Comparison of ENCODE assay signal across 18 cellular contexts in the genomic region with DNA sequence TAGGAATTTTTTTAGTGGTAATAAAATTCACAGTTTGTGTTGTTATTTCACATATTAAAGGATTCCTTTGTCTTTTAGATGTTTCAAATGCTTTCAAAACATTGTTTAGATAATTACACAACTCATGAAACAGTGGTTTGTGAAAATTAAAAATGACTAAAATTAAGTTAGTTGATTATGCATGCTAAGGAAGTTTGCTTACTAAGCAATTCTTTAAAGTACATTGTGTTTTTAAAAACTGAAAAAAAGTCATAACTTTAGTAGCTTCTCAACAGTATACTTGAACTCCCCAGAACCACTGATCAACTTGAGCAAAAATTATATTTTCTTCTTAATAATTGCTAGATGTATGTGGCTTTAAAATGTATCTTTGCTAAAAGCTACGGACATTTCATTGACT.
DNase-seq lines count a peak whose midpoint lies in the region; ATAC-seq, FAIRE-seq and TF ChIP-seq lines count a peak whose summit lies in the region.
"Had no signal": no experiment of that assay in that cellular context is flagged by ENCODE, and none has a peak within 500 bp of the region (broad histone marks: within the 10 kb centered on the region; RNA-seq: fewer than 3 reads in every experiment).

No MANE protein-coding gene starts in this region.

- BruUV-seq in IMR-90 (replicated peaks; lab: Mats Ljungman, UMichigan): no TSS peak

- H3K4me1 ChIP-seq in IMR-90 (ENCODE audit: control insufficient read depth, insufficient read depth, low read length) (no peaks in the 10 kb centered on the region), spleen (no peaks in the 10 kb centered on the region)
- H3K4me1 ChIP-seq: BE2C; BLaER1 treated with 17β-estradiol and CSF1 and Interleukin-3, amounts not matched to agents 10 nM and 100 nM had no signal

- H2BK120ac ChIP-seq in IMR-90 (ENCODE audit: low read depth, low read length): no peak overlapping the region

- no peak for TF ChIP-seq POLR2A in IMR-90 (IDR thresholded peaks at IDR 0.05; ENCODE audit: low read depth, low read length)
- TF ChIP-seq POLR2A in spleen (IDR thresholded peaks at IDR 0.05): no peak

- H3K27me3 ChIP-seq in IMR-90 (ENCODE audit: control insufficient read depth, insufficient read depth, low read length): no peaks in the 10 kb centered on the region
- no peaks in the 10 kb centered on the region for H3K27me3 ChIP-seq in spleen (replicated peaks in 1 of 7)
- H3K27me3 ChIP-seq: BE2C; BLaER1 treated with 17β-estradiol and CSF1 and Interleukin-3, amounts not matched to agents 10 nM and 100 nM had no signal

- H3K9me3 Mint-ChIP-seq in endothelial cell (ENCODE audit: unreplicated experiment): no peaks in the 10 kb centered on the region
- H3K9me3 Mint-ChIP-seq: CD4-positive, alpha-beta T cell; H9 had no signal

- no peaks in the 10 kb centered on the region for H3K27me3 Mint-ChIP-seq in endothelial cell (ENCODE audit: unreplicated experiment)
- H3K27me3 Mint-ChIP-seq: CD4-positive, alpha-beta T cell; CD8-positive, alpha-beta memory T cell had no signal

- DNase-seq in D721Med (ENCODE audit: insufficient read length, low spot score): no peak
- no peak for DNase-seq in IMR-90
- no peak for DNase-seq in endothelial cell (ENCODE audit: low spot score)
- no peak for DNase-seq in stimulated activated CD8-positive, alpha-beta memory T cell treated with anti-CD3 and anti-CD28 coated beads, Interleukin-4, amount 100 ng/mL, for 48 hours
- DNase-seq in HCEC 1CT: no peak
- DNase-seq in spleen: no peak
- DNase-seq: BE2C; CD4-positive, alpha-beta T cell; CD8-positive, alpha-beta memory T cell; DMS79 treated with DMSO at 0.1 percent for 48 hours; GF-D8; H9; HFFc6 had no signal

- no peak overlapping the region for H2BK20ac ChIP-seq in IMR-90 (ENCODE audit: low read depth, low read length)

- H4K8ac ChIP-seq in IMR-90 (ENCODE audit: low read depth in 2 of 2, low read length in 2 of 2): no peak overlapping the region

- no peaks in the 10 kb centered on the region for H3K79me1 ChIP-seq in IMR-90 (ENCODE audit: low read depth in 1 of 2, low read length in 2 of 2)

- no peak overlapping the region for H3K23ac ChIP-seq in IMR-90 (ENCODE audit: low read depth, low read length)

- no peaks in the 10 kb centered on the region for H3K9me1 ChIP-seq in IMR-90 (ENCODE audit: insufficient read depth, low read length)

- intact Hi-C loops in IMR-90 (cut with micrococcal nuclease) (no loop called here), spleen (cut with DNase I; ENCODE audit: low total_unique reads) (no loop called here)

- H2AK5ac ChIP-seq in IMR-90 (ENCODE audit: low read depth, low read length): no peak overlapping the region

- H3K4me2 ChIP-seq in IMR-90 (ENCODE audit: low read depth, low read length): no peak overlapping the region
- H3K4me2 ChIP-seq: BLaER1 treated with 17β-estradiol and CSF1 and Interleukin-3, amounts not matched to agents 10 nM and 100 nM had no signal

- peaks cover 6% of the 10 kb centered on the region for H3K4me1 Mint-ChIP-seq in endothelial cell (ENCODE audit: unreplicated experiment)
- H3K4me1 Mint-ChIP-seq: CD14-positive monocyte; CD8-positive, alpha-beta memory T cell had no signal

- no peak overlapping the region for H3K56ac ChIP-seq in IMR-90 (ENCODE audit: extremely low read depth, insufficient read depth, low read length)

- H3K36me3 Mint-ChIP-seq in endothelial cell (ENCODE audit: low read depth, unreplicated experiment): no peaks in the 10 kb centered on the region
- H3K36me3 Mint-ChIP-seq: CD14-positive monocyte; CD8-positive, alpha-beta memory T cell had no signal

- H2BK15ac ChIP-seq in IMR-90 (ENCODE audit: low read depth, low read length): no peak overlapping the region

- H3K14ac ChIP-seq in IMR-90 (replicated peaks; ENCODE audit: low read depth, low read length): no peak overlapping the region

- no peak overlapping the region for H2AK9ac ChIP-seq in IMR-90 (replicated peaks; ENCODE audit: low read depth, low read length, poor library complexity)

- in situ Hi-C loops in IMR-90 (cut with MboI; ENCODE audit: low sequenced_read_pairs): no loop called here

- H4K5ac ChIP-seq in IMR-90 (ENCODE audit: low read depth, low read length): no peak overlapping the region

- WGBS in IMR-90 (ENCODE audit: extremely low coverage in 2 of 2, insufficient read length in 1 of 2), 2 experiments: no CpG with 5 or more reads among the region's 1 CpG
- WGBS in spleen, 5 donors: 75 to 100% (median 93%) methylated on average over 1 of the region's 1 CpG

- no peaks in the 10 kb centered on the region for H3K9me3 ChIP-seq in IMR-90 (ENCODE audit: control insufficient read depth, insufficient read depth, low read length)
- no peaks in the 10 kb centered on the region for H3K9me3 ChIP-seq in spleen
- H3K9me3 ChIP-seq: BE2C; BLaER1 treated with 17β-estradiol and CSF1 and Interleukin-3, amounts not matched to agents 10 nM and 100 nM had no signal

- no peak overlapping the region for H3K9ac ChIP-seq in IMR-90 (ENCODE audit: low read depth, low read length)
- H3K9ac ChIP-seq: BLaER1 treated with 17β-estradiol and CSF1 and Interleukin-3, amounts not matched to agents 10 nM and 100 nM had no signal

- no peak for TF ChIP-seq RAD21 in IMR-90 (IDR thresholded peaks at IDR 0.05; ENCODE audit: low read length)

- H3K27ac Mint-ChIP-seq in endothelial cell (ENCODE audit: unreplicated experiment): peak overlapping the region; percentile 82
- H3K27ac Mint-ChIP-seq: CD14-positive monocyte; CD4-positive, alpha-beta T cell; CD8-positive, alpha-beta memory T cell; HFFc6 had no signal

- no peak for ATAC-seq in IMR-90 (ENCODE audit: low read depth)

- H3K4me3 Mint-ChIP-seq in endothelial cell (ENCODE audit: unreplicated experiment): no peak overlapping the region
- H3K4me3 Mint-ChIP-seq: CD14-positive monocyte; CD4-positive, alpha-beta T cell; CD8-positive, alpha-beta memory T cell; H9; HFFc6 had no signal

- POLR2A ChIA-PET in IMR-90 (lab: Charles Lee; ENCODE audit: unreplicated experiment): no interaction called here

- H3K36me3 ChIP-seq in IMR-90 (ENCODE audit: control insufficient read depth, insufficient read depth, low read length) (no peaks in the 10 kb centered on the region), spleen (no peaks in the 10 kb centered on the region)
- H3K36me3 ChIP-seq: BE2C; BLaER1 treated with 17β-estradiol and CSF1 and Interleukin-3, amounts not matched to agents 10 nM and 100 nM had no signal

- H3K27ac ChIP-seq in IMR-90 (ENCODE audit: insufficient read depth, low read length) (no peak overlapping the region), spleen (no peak overlapping the region)
- H3K27ac ChIP-seq: BLaER1 treated with 17β-estradiol and CSF1 and Interleukin-3, amounts not matched to agents 10 nM and 100 nM had no signal

- no peaks in the 10 kb centered on the region for H4K20me1 ChIP-seq in IMR-90 (ENCODE audit: insufficient read depth, low read length)
- H4K20me1 ChIP-seq: BLaER1 treated with 17β-estradiol and CSF1 and Interleukin-3, amounts not matched to agents 10 nM and 100 nM had no signal

- no peak overlapping the region for H2AFZ ChIP-seq in IMR-90 (replicated peaks; ENCODE audit: low read length, poor library complexity)

- H2BK5ac ChIP-seq in IMR-90 (ENCODE audit: low read depth, low read length, poor library complexity, severe bottlenecking): no peak overlapping the region

- peak; percentile 99 for FAIRE-seq in D721Med (lab: Jason Lieb, UNC)
- FAIRE-seq in colon (lab: Jason Lieb, UNC): peak; percentile 31
- FAIRE-seq: GM12891, GM18507 had no signal

- TF ChIP-seq CTCF in D721Med (IDR thresholded peaks at IDR 0.05; ENCODE audit: insufficient read depth, missing control alignments): no peak
- TF ChIP-seq CTCF in IMR-90 (conservative IDR thresholded peaks at IDR 0.05; ENCODE audit: low read depth, low read length): no peak
- no peak for TF ChIP-seq CTCF in endothelial cell (IDR thresholded peaks at IDR 0.05; ENCODE audit: unreplicated experiment)
- no peak for TF ChIP-seq CTCF in spleen (IDR thresholded peaks at IDR 0.05 in 8 of 11, conservative IDR thresholded peaks at IDR 0.05 in 3 of 11)

- H3K4me3 ChIP-seq in IMR-90 (ENCODE audit: insufficient read depth, low read depth, low read length): no peak overlapping the region
- no peak overlapping the region for H3K4me3 ChIP-seq in spleen
- H3K4me3 ChIP-seq: BLaER1 treated with 17β-estradiol and CSF1 and Interleukin-3, amounts not matched to agents 10 nM and 100 nM had no signal

- no peak overlapping the region for H4K91ac ChIP-seq in IMR-90 (ENCODE audit: insufficient read depth, low read depth, low read length)

- dilution Hi-C loops in IMR-90 (cut with HindIII; ENCODE audit: low sequenced_read_pairs, unreplicated experiment): no loop called here

- no peak overlapping the region for H3K18ac ChIP-seq in IMR-90 (ENCODE audit: low read depth, low read length)

- CTCF ChIA-PET in IMR-90 (lab: Yijun Ruan, JAX): no interaction called here

- H3K4ac ChIP-seq in IMR-90 (ENCODE audit: low read depth, low read length): no peak overlapping the region

TF ChIP-seq in IMR-90, 13 proteins besides CTCF, POLR2A, EP300 and RAD21:
- TF ChIP-seq MAFK (IDR thresholded peaks at IDR 0.05; ENCODE audit: low read depth, low read length) (peak; percentile 89), BHLHE40 (IDR thresholded peaks at IDR 0.05; ENCODE audit: low read depth, low read length) (no peak)
